In genomic region chr1:117059334-117059677, GRCh38 we compare ENCODE assay signal across 8 cellular contexts. TPM values are rescaled to one million over a fixed set of nuclear protein-coding genes. Genes with fewer than 3 reads are reported as not detected.
A peak's percentile ranks its signal among the peaks of the same experiment; 100 is the strongest.
DNase-seq lines count a peak whose midpoint lies in the region; ATAC-seq and TF ChIP-seq lines count a peak whose summit lies in the region.

No MANE protein-coding gene starts in this region.

- no peaks in the 10 kb centered on the region for H3K9me3 ChIP-seq in CD4-positive, alpha-beta T cell (ENCODE audit: control insufficient read depth, low read length)
- H3K9me3 ChIP-seq in hepatocyte (ENCODE audit: low read depth), result no peaks in the 10 kb centered on the region

- H3K4me2 ChIP-seq in hepatocyte, result peak overlapping the region; percentile 74

- intact Hi-C loops in CD4-positive, alpha-beta T cell (cut with DNase I, micrococcal nuclease), result loop anchor here (2.0 to 10.0 kb wide), 3 partner anchors 295 to 489 kb away; partner anchors contain the start of gene CD58 (in 2 of the 2)
- intact Hi-C loops in activated naive CD4-positive, alpha-beta T cell treated with anti-CD3 and anti-CD28 coated beads for 36 hours (cut with micrococcal nuclease), result no loop called here

- TF ChIP-seq CTCF in CD4-positive, alpha-beta T cell (IDR thresholded peaks at IDR 0.05), result no peak
- no peak for TF ChIP-seq CTCF in hepatocyte (IDR thresholded peaks at IDR 0.05; ENCODE audit: poor library complexity)

- no peaks in the 10 kb centered on the region for H4K20me1 ChIP-seq in hepatocyte (ENCODE audit: insufficient read depth, poor library complexity, severe bottlenecking)

- no peaks in the 10 kb centered on the region for H3K79me2 ChIP-seq in hepatocyte

- H3K27ac Mint-ChIP-seq in CD4-positive, alpha-beta T cell, result no peak overlapping the region
- H3K27ac Mint-ChIP-seq in activated naive CD4-positive, alpha-beta T cell treated with anti-CD3 and anti-CD28 coated beads for 36 hours, result no peak overlapping the region

- H3K4me1 ChIP-seq in hepatocyte (ENCODE audit: insufficient read depth), result no peaks in the 10 kb centered on the region

- H3K36me3 ChIP-seq in hepatocyte (replicated peaks; ENCODE audit: insufficient read depth, low read depth), result no peaks in the 10 kb centered on the region

- 0% methylated on average over 18 of the region's 18 CpGs for WGBS in hepatocyte (ENCODE audit: low lambda C conversion rate, missing lambda C conversion rate)

- no peaks in the 10 kb centered on the region for H3K9me2 ChIP-seq in hepatocyte (replicated peaks; ENCODE audit: insufficient read depth)

- H3K36me3 Mint-ChIP-seq in CD4-positive, alpha-beta T cell (ENCODE audit: low read depth), result peaks cover 12% of the 10 kb centered on the region
- peaks cover 29% of the 10 kb centered on the region for H3K36me3 Mint-ChIP-seq in activated naive CD4-positive, alpha-beta T cell treated with anti-CD3 and anti-CD28 coated beads for 36 hours (ENCODE audit: low read depth)

- peak; percentile 42 to 64 (median 54) for DNase-seq in CD4-positive, alpha-beta T cell
- DNase-seq in RPMI8226 (peak; percentile 78), hepatocyte (ENCODE audit: low spot score) (peak; percentile 64), GM19240 (ENCODE audit: insufficient read length, low spot score) (no peak)
- peak; percentile 85 for DNase-seq in activated naive CD4-positive, alpha-beta T cell treated with anti-CD3 and anti-CD28 coated beads for 36 hours
- peak; percentile 67 to 78 for DNase-seq in stimulated activated CD4-positive, alpha-beta T cell treated with anti-CD3 and anti-CD28 coated beads, Interleukin-2, amount 100 ng/mL, for 24 hours

- peak overlapping the region; percentile 31 for H2AFZ ChIP-seq in hepatocyte

- H3K27me3 Mint-ChIP-seq in CD4-positive, alpha-beta T cell, result no peaks in the 10 kb centered on the region
- no peaks in the 10 kb centered on the region for H3K27me3 Mint-ChIP-seq in activated naive CD4-positive, alpha-beta T cell treated with anti-CD3 and anti-CD28 coated beads for 36 hours (ENCODE audit: low read depth)

- H3K4me1 Mint-ChIP-seq in CD4-positive, alpha-beta T cell (ENCODE audit: low read depth), result peaks cover 46% of the 10 kb centered on the region
- H3K4me1 Mint-ChIP-seq in activated naive CD4-positive, alpha-beta T cell treated with anti-CD3 and anti-CD28 coated beads for 36 hours (ENCODE audit: low read depth), result peaks cover 43% of the 10 kb centered on the region

- H3K4me3 Mint-ChIP-seq in CD4-positive, alpha-beta T cell, result no peak overlapping the region
- H3K4me3 Mint-ChIP-seq in activated naive CD4-positive, alpha-beta T cell treated with anti-CD3 and anti-CD28 coated beads for 36 hours, result no peak overlapping the region

- H3K4me3 ChIP-seq in hepatocyte, result peak overlapping the region; percentile 9

- POLR2A ChIA-PET in CD4-positive, alpha-beta T cell (lab: Charles Lee), result interaction anchor here (0.7 to 3.1 kb wide), 22 partner anchors 8 to 870 kb away, joined by 3 to 51 read pairs (median 5); partner anchors contain the start of genes CD101, CD2, GDAP2 and MAN1A2

- no peaks in the 10 kb centered on the region for H3K9me3 Mint-ChIP-seq in CD4-positive, alpha-beta T cell
- no peaks in the 10 kb centered on the region for H3K9me3 Mint-ChIP-seq in activated naive CD4-positive, alpha-beta T cell treated with anti-CD3 and anti-CD28 coated beads for 36 hours

- H3K27me3 ChIP-seq in CD4-positive, alpha-beta T cell (ENCODE audit: control insufficient read depth, insufficient read depth, low read length), result no peaks in the 10 kb centered on the region
- no peaks in the 10 kb centered on the region for H3K27me3 ChIP-seq in hepatocyte

- H3K27ac ChIP-seq in CD4-positive, alpha-beta T cell (ENCODE audit: low read depth, low read length), result peak overlapping the region; percentile 87
- H3K27ac ChIP-seq in hepatocyte, result peak overlapping the region; percentile 22

- peak; percentile 12 for ATAC-seq in CD4-positive, alpha-beta T cell (ENCODE audit: poor library complexity)
- ATAC-seq in GM19452 (IDR thresholded peaks at IDR 0.05; ENCODE audit: unreplicated experiment) (peak; percentile 44), HG03565 (IDR thresholded peaks at IDR 0.05; ENCODE audit: unreplicated experiment) (peak; percentile 23)

- CTCF ChIA-PET in CD4-positive, alpha-beta T cell (lab: Charles Lee), result interaction anchor here (1.1 to 1.5 kb wide), 4 partner anchors 35 to 322 kb away, joined by 3 to 8 read pairs (median 4); no protein-coding TSS in a partner anchor
- CTCF ChIA-PET in activated naive CD4-positive, alpha-beta T cell treated with anti-CD3 and anti-CD28 coated beads for 36 hours (lab: Charles Lee), result interaction anchor here (0.6 to 3.6 kb wide), 12 partner anchors 10 to 335 kb away, joined by 3 to 15 read pairs (median 4); partner anchors contain the start of gene CD2

RNA-seq across cellular contexts. Expression of gene TTF2, which starts 0.8 kb away (rescaled TPM):
- total RNA-seq in CD4-positive, alpha-beta T cell, result 10 to 100 TPM; 35.4 to 36.6 TPM
- 100 to 1,000 TPM; 113 to 122 TPM for total RNA-seq in activated naive CD4-positive, alpha-beta T cell treated with anti-CD3 and anti-CD28 coated beads for 36 hours
- 11.8 and 13.8 TPM in 2 replicates for total RNA-seq in hepatocyte
- 14.2 and 14.3 TPM in 2 replicates for polyA plus RNA-seq in hepatocyte

RNA-seq across cellular contexts. Expression of gene CD101, which starts 57.7 kb away (rescaled TPM):
- 1 to 10 TPM; 2.1 to 2.2 TPM for total RNA-seq in CD4-positive, alpha-beta T cell
- total RNA-seq in activated naive CD4-positive, alpha-beta T cell treated with anti-CD3 and anti-CD28 coated beads for 36 hours, result 1 to 10 TPM in 1 of 2 experiments, under 1 TPM in 1; 0.83 to 1.1 TPM
- total RNA-seq in hepatocyte, result 0.13 and 0.60 TPM in 2 replicates
- not detected in 2 replicates for polyA plus RNA-seq in hepatocyte
